9 cellular contexts compared by ENCODE assay signal in the genomic region with DNA sequence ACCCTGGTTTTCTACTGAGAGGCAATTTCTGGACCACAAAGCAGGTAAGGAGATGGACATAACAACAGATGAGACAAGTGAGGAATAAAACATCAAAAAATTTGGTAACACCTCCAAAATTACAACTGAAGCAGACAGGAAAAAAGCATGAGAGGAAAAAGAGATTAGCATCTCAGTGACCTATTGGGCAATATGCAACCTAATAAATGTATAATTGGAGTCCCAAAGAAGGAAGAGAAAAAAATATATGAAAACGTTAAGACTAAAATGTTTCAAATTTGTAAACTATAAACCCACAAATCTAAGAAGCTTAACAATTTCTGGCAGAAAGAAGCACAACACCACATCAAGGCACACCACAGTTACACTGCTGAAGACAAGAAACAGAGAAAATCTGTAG.
"Had no signal": no experiment of that assay in that cellular context is flagged by ENCODE, and none has a peak within 500 bp of the region (broad histone marks: within the 10 kb centered on the region; RNA-seq: fewer than 3 reads in every experiment).

No MANE protein-coding gene starts in this region.

- DNase-seq: H9, HCEC 1CT, HFFc6, KBM-7 had no signal

- H3K9me3 Mint-ChIP-seq: GM23338, H9, HFFc6 had no signal

- H3K4me2 ChIP-seq: GM23338 had no signal

- H3K4me3 Mint-ChIP-seq: GM23338, H9, HFFc6 had no signal

- FAIRE-seq: H1, H54, HepG2 had no signal

- H2AFZ ChIP-seq: GM23338 had no signal

- H3K27ac ChIP-seq: HL-60 had no signal

- H3K4me3 ChIP-seq: GM23338 had no signal

- H3K27ac Mint-ChIP-seq: GM23338, H9, HFFc6 had no signal

- ATAC-seq: GM23338, HepG2 had no signal

- H3K4me1 Mint-ChIP-seq: GM23338 had no signal
